Comparison of ENCODE assay signal across 15 cellular contexts in the genomic region with DNA sequence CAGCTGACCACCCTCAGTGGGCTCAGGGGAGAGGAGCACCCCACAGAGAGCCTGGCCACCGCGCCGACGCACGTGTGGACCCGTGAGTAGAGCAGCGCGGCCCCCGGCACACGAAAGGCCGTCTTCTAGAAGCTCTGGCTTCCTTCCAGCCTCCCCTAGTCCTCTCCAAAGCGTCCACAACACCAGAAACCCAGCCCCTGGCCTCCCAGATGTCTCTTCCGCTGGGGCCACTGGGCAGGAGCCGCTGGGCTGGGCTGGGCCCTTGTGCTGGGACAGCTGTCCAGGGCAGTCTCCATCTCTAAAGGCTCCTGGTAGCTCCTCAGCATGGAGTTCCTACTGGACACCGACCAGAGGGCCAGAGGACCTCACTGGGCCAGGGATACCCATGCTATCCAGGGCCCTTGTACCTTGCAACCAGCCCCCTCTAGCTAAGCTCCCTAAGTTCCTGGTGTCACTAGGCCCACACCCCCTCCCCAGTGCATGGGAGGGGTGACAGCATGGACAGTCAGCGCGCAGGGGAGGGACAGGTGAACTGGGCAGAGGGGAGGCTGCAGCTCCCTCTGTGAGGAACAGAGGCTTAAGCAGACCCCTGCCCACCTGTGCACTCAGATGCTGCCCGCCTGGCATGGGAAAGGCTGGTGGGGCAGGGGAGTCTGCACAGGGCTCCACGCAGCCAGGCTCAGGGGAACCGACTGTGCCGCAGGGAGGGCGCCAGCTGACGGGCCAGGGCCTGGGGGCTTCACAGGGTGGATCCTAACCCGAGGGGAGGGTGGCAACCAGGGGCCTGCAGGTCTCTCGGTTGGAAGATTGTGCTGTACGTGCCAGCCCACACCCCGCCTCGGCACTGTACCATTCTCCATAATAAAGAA.
"Had no signal": no experiment of that assay in that cellular context is flagged by ENCODE, and none has a peak within 500 bp of the region (broad histone marks: within the 10 kb centered on the region; RNA-seq: fewer than 3 reads in every experiment).

No MANE protein-coding gene starts in this region.

- FAIRE-seq: small intestine, TTC549 had no signal

- DNase-seq: activated gamma-delta T cell; aorta; effector CD4-positive, alpha-beta T cell; erythroblast; foreskin keratinocyte; kidney glomerular epithelial cell; left ventricle myocardium inferior; mammary epithelial cell; midbrain; natural killer cell; small intestine; stimulated activated CD4-positive, alpha-beta T cell treated with anti-CD3 and anti-CD28 coated beads, Interleukin-15, amount 100 ng/mL, for 24 hours; stimulated activated naive B cell treated with anti-CD40 and anti-IgM and Interleukin-4, amounts not matched to agents 10 μg/mL and 1 μg/mL and 100 μg/mL, for 72 hours had no signal

- H3K4me1 ChIP-seq: foreskin keratinocyte, left ventricle myocardium inferior, parathyroid adenoma had no signal

- H3K27ac ChIP-seq: foreskin keratinocyte, left ventricle myocardium inferior, parathyroid adenoma had no signal

- H3K9me3 ChIP-seq: left ventricle myocardium inferior had no signal

- H3K9ac ChIP-seq: parathyroid adenoma had no signal

- H3K4me3 ChIP-seq: left ventricle myocardium inferior had no signal
